ENCODE assay signal across 2 cellular contexts in genomic region chr17:81396278-81396721, GRCh38.
TF ChIP-seq lines count a peak whose summit lies in the region.

No MANE protein-coding gene starts in this region.

TF ChIP-seq in SK-N-SH, 30 proteins besides CTCF, POLR2A, EP300 and RAD21 (continued from another document):
- TF ChIP-seq, protein P1, sequence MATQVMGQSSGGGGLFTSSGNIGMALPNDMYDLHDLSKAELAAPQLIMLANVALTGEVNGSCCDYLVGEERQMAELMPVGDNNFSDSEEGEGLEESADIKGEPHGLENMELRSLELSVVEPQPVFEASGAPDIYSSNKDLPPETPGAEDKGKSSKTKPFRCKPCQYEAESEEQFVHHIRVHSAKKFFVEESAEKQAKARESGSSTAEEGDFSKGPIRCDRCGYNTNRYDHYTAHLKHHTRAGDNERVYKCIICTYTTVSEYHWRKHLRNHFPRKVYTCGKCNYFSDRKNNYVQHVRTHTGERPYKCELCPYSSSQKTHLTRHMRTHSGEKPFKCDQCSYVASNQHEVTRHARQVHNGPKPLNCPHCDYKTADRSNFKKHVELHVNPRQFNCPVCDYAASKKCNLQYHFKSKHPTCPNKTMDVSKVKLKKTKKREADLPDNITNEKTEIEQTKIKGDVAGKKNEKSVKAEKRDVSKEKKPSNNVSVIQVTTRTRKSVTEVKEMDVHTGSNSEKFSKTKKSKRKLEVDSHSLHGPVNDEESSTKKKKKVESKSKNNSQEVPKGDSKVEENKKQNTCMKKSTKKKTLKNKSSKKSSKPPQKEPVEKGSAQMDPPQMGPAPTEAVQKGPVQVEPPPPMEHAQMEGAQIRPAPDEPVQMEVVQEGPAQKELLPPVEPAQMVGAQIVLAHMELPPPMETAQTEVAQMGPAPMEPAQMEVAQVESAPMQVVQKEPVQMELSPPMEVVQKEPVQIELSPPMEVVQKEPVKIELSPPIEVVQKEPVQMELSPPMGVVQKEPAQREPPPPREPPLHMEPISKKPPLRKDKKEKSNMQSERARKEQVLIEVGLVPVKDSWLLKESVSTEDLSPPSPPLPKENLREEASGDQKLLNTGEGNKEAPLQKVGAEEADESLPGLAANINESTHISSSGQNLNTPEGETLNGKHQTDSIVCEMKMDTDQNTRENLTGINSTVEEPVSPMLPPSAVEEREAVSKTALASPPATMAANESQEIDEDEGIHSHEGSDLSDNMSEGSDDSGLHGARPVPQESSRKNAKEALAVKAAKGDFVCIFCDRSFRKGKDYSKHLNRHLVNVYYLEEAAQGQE (IDR thresholded peaks at IDR 0.05; ENCODE audit: low read depth, low read length): no peak
- TF ChIP-seq SIN3A (IDR thresholded peaks at IDR 0.05; ENCODE audit: borderline replicate concordance, low read depth, low read length) (no peak), ELF1 (IDR thresholded peaks at IDR 0.05) (no peak), SMC3 (IDR thresholded peaks at IDR 0.05; ENCODE audit: low read depth, low read length) (no peak), RXRA (IDR thresholded peaks at IDR 0.05; ENCODE audit: borderline replicate concordance, low read depth) (no peak), NFIC (IDR thresholded peaks at IDR 0.05; ENCODE audit: borderline replicate concordance) (no peak), FOSL2 (IDR thresholded peaks at IDR 0.05; ENCODE audit: borderline replicate concordance, low read depth) (no peak), GABPA (IDR thresholded peaks at IDR 0.05; ENCODE audit: low read depth) (no peak), MEF2A (IDR thresholded peaks at IDR 0.05; ENCODE audit: borderline replicate concordance, low read depth) (no peak), TAF1 (IDR thresholded peaks at IDR 0.05; ENCODE audit: borderline replicate concordance, low read depth, low read length) (no peak), JUND (IDR thresholded peaks at IDR 0.05) (no peak), RFX5 (IDR thresholded peaks at IDR 0.05; ENCODE audit: low read length) (no peak)
- TF ChIP-seq, protein P2, sequence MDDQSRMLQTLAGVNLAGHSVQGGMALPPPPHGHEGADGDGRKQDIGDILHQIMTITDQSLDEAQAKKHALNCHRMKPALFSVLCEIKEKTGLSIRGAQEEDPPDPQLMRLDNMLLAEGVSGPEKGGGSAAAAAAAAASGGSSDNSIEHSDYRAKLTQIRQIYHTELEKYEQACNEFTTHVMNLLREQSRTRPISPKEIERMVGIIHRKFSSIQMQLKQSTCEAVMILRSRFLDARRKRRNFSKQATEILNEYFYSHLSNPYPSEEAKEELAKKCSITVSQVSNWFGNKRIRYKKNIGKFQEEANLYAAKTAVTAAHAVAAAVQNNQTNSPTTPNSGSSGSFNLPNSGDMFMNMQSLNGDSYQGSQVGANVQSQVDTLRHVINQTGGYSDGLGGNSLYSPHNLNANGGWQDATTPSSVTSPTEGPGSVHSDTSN (IDR thresholded peaks at IDR 0.05): no peak
- TF ChIP-seq, protein P3, sequence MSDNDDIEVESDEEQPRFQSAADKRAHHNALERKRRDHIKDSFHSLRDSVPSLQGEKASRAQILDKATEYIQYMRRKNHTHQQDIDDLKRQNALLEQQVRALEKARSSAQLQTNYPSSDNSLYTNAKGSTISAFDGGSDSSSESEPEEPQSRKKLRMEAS (IDR thresholded peaks at IDR 0.05; ENCODE audit: low read depth): no peak

TF ChIP-seq in SK-N-SH treated with all-trans-retinoic acid at 6 μM for 48 hours, 23 proteins besides CTCF, POLR2A, EP300 and RAD21 (continued from another document):
- TF ChIP-seq POU6F1 (CRISPR knock-in tag; IDR thresholded peaks at IDR 0.05; ENCODE audit: borderline replicate concordance, low read depth): no peak
- no peak for TF ChIP-seq RARB (CRISPR knock-in tag; IDR thresholded peaks at IDR 0.05)
- no peak for TF ChIP-seq GLIS3 (CRISPR knock-in tag; IDR thresholded peaks at IDR 0.05)
- TF ChIP-seq SNAI2 (CRISPR knock-in tag; IDR thresholded peaks at IDR 0.05): no peak
- TF ChIP-seq ARNTL (CRISPR knock-in tag; IDR thresholded peaks at IDR 0.05; ENCODE audit: borderline replicate concordance, low read depth): no peak
- TF ChIP-seq, protein P4, sequence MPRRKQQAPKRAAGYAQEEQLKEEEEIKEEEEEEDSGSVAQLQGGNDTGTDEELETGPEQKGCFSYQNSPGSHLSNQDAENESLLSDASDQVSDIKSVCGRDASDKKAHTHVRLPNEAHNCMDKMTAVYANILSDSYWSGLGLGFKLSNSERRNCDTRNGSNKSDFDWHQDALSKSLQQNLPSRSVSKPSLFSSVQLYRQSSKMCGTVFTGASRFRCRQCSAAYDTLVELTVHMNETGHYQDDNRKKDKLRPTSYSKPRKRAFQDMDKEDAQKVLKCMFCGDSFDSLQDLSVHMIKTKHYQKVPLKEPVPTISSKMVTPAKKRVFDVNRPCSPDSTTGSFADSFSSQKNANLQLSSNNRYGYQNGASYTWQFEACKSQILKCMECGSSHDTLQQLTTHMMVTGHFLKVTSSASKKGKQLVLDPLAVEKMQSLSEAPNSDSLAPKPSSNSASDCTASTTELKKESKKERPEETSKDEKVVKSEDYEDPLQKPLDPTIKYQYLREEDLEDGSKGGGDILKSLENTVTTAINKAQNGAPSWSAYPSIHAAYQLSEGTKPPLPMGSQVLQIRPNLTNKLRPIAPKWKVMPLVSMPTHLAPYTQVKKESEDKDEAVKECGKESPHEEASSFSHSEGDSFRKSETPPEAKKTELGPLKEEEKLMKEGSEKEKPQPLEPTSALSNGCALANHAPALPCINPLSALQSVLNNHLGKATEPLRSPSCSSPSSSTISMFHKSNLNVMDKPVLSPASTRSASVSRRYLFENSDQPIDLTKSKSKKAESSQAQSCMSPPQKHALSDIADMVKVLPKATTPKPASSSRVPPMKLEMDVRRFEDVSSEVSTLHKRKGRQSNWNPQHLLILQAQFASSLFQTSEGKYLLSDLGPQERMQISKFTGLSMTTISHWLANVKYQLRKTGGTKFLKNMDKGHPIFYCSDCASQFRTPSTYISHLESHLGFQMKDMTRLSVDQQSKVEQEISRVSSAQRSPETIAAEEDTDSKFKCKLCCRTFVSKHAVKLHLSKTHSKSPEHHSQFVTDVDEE (CRISPR knock-in tag; IDR thresholded peaks at IDR 0.05): no peak
- no peak for TF ChIP-seq ESRRG (CRISPR knock-in tag; IDR thresholded peaks at IDR 0.05)
- no peak for TF ChIP-seq ZNF565 (CRISPR knock-in tag; conservative IDR thresholded peaks at IDR 0.05; ENCODE audit: low read depth)
- no peak for TF ChIP-seq ZC3H10 (CRISPR knock-in tag; IDR thresholded peaks at IDR 0.05)
- TF ChIP-seq ZNF70 (CRISPR knock-in tag; IDR thresholded peaks at IDR 0.05): no peak
- TF ChIP-seq TCF4 (CRISPR knock-in tag; IDR thresholded peaks at IDR 0.05; ENCODE audit: borderline replicate concordance): no peak
TF ChIP-seq in SK-N-SH treated with all-trans-retinoic acid at 6 μM for 48 hours: peak in this region for 0.
